Comparison of ENCODE assay signal across 12 cellular contexts in genomic region chr2:100365434-100365833, GRCh38. TPM values are rescaled to one million over a fixed set of nuclear protein-coding genes. Genes with fewer than 3 reads are reported as not detected.
DNase-seq lines count a peak whose midpoint lies in the region; ATAC-seq and TF ChIP-seq lines count a peak whose summit lies in the region.
"Had no signal": no experiment of that assay in that cellular context is flagged by ENCODE, and none has a peak within 500 bp of the region (broad histone marks: within the 10 kb centered on the region; RNA-seq: fewer than 3 reads in every experiment).

No MANE protein-coding gene starts in this region.

- no peak overlapping the region for H3K27ac ChIP-seq in thyroid gland

- no peak for TF ChIP-seq POLR2A in thyroid gland (IDR thresholded peaks at IDR 0.05)

- 53 to 55% methylated on average over 3 of the region's 3 CpGs for WGBS in thyroid gland, 2 donors

- H3K9me3 ChIP-seq in thyroid gland, result no peaks in the 10 kb centered on the region

- H3K4me1 Mint-ChIP-seq in activated naive CD8-positive, alpha-beta T cell treated with anti-CD3 and anti-CD28 coated beads, Interleukin-2, amount 50 U/mL, for 24 hours, result no peaks in the 10 kb centered on the region

- no peak overlapping the region for H3K4me3 ChIP-seq in thyroid gland (replicated peaks in 1 of 3)

- H3K27me3 Mint-ChIP-seq in activated naive CD8-positive, alpha-beta T cell treated with anti-CD3 and anti-CD28 coated beads, Interleukin-2, amount 50 U/mL, for 24 hours, result peaks cover 20% of the 10 kb centered on the region

- ATAC-seq in GM18519 (IDR thresholded peaks at IDR 0.05; ENCODE audit: low FRiP score, unreplicated experiment), result no peak
- no peak for ATAC-seq in activated naive CD8-positive, alpha-beta T cell treated with anti-CD3 and anti-CD28 coated beads, Interleukin-2, amount 50 U/mL, for 24 hours
- ATAC-seq: CD8-positive, alpha-beta T cell had no signal

- no peak for TF ChIP-seq CTCF in thyroid gland (IDR thresholded peaks at IDR 0.05)

- intact Hi-C loops in thyroid gland (cut with DNase I), result no loop called here

- no peak overlapping the region for H3K4me3 Mint-ChIP-seq in activated naive CD8-positive, alpha-beta T cell treated with anti-CD3 and anti-CD28 coated beads, Interleukin-2, amount 50 U/mL, for 24 hours
- H3K4me3 Mint-ChIP-seq: CD8-positive, alpha-beta T cell had no signal

- DNase-seq in COLO668 (lab: John Stamatoyannopoulos, UW; ENCODE audit: unreplicated experiment) (peak; percentile 73), NCI-H1092 (lab: John Stamatoyannopoulos, UW) (peak; percentile 56), T1000 (lab: John Stamatoyannopoulos, UW) (peak; percentile 18), glomerular visceral epithelial cell (ENCODE audit: extremely low spot score) (peak; percentile 55), thyroid gland (no peak)
- no peak for DNase-seq in stimulated activated CD4-positive, alpha-beta T cell treated with anti-CD3 and anti-CD28 coated beads, Interleukin-15, amount 100 ng/mL, for 24 hours
- no peak for DNase-seq in activated naive CD8-positive, alpha-beta T cell treated with anti-CD3 and anti-CD28 coated beads, Interleukin-2, amount 50 U/mL, for 24 hours
- DNase-seq: activated gamma-delta T cell treated with Interleukin-2 at 50 U/mL for 16 hours; CD8-positive, alpha-beta T cell; NCI-H1436; stimulated activated CD4-positive, alpha-beta T cell treated with anti-CD3 and anti-CD28 coated beads, Interleukin-4, amount 100 ng/mL, for 4 hours had no signal

- H3K9me3 Mint-ChIP-seq in activated naive CD8-positive, alpha-beta T cell treated with anti-CD3 and anti-CD28 coated beads, Interleukin-2, amount 50 U/mL, for 24 hours, result peaks cover 27% of the 10 kb centered on the region

- H3K27me3 ChIP-seq in thyroid gland, result no peaks in the 10 kb centered on the region

- H3K27ac Mint-ChIP-seq in activated naive CD8-positive, alpha-beta T cell treated with anti-CD3 and anti-CD28 coated beads, Interleukin-2, amount 50 U/mL, for 24 hours, result no peak overlapping the region
- H3K27ac Mint-ChIP-seq: CD8-positive, alpha-beta T cell had no signal

- no peaks in the 10 kb centered on the region for H3K4me1 ChIP-seq in thyroid gland

- H3K36me3 Mint-ChIP-seq in activated naive CD8-positive, alpha-beta T cell treated with anti-CD3 and anti-CD28 coated beads, Interleukin-2, amount 50 U/mL, for 24 hours (ENCODE audit: low read depth), result peaks cover 9% of the 10 kb centered on the region
- H3K36me3 Mint-ChIP-seq: CD8-positive, alpha-beta T cell had no signal

- H3K36me3 ChIP-seq in thyroid gland, result no peaks in the 10 kb centered on the region

RNA-seq across cellular contexts. Expression of gene LONRF2, which starts 43.1 kb away (rescaled TPM):
- total RNA-seq in thyroid gland, result 10 to 100 TPM in 3 of 4 donors, 1 to 10 TPM in 1; 7.0 to 32.0 (median 17.1) TPM

RNA-seq across cellular contexts. Expression of gene CHST10, which starts 52.0 kb away (rescaled TPM):
- 10 to 100 TPM; 12.9 to 18.3 (median 14.5) TPM for total RNA-seq in thyroid gland

Comparison
In these comparisons a context has a peak if more than half of its experiments do, and no peak if none do; other contexts are left out.
1. DNase-seq: peak in COLO668 (single experiment), NCI-H1092 (single experiment), T1000 (single experiment) and glomerular visceral epithelial cell (single experiment); none in thyroid gland (0 of 2), stimulated activated CD4-positive, alpha-beta T cell treated with anti-CD3 and anti-CD28 coated beads, Interleukin-15, amount 100 ng/mL, for 24 hours (single experiment) and activated naive CD8-positive, alpha-beta T cell treated with anti-CD3 and anti-CD28 coated beads, Interleukin-2, amount 50 U/mL, for 24 hours (single experiment).